In the genomic region with DNA sequence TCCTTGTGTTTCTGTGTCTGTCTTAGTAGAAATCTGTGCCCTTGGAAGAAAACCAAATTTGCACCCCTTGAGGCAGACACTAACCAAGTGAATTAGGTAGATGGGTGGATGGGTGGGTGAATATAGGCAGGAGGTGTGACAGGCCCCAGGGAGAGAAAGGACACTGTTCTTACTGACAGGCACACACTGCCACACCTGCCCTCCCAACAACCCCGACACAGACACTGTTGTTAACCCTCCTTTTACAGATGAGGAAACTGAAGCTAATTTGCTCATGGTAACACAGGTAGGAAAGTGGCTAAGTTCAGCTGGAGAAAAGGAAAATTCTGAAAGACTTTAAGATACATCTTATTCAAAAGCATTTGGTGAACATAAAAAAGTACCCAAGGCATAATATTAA, we compare ENCODE assay signal across 7 cellular contexts. TPM values are rescaled to one million over a fixed set of nuclear protein-coding genes. Genes with fewer than 3 reads are reported as not detected.
DNase-seq lines count a peak whose midpoint lies in the region; FAIRE-seq and TF ChIP-seq lines count a peak whose summit lies in the region.
"Not testable (repeated sequence)": the region's sequence is repeated elsewhere in the genome, so short reads cannot be mapped to it uniquely, and the experiment has no call there.

No MANE protein-coding gene starts in this region.

- not testable (repeated sequence) for H3K4me3 Mint-ChIP-seq in CD14-positive monocyte; activated CD4-positive, alpha-beta T cell treated with anti-CD3 and anti-CD28 coated beads, Interleukin-2, amount 10 ng/mL, durations not matched to agents 7 days and 5 days

- H2BK12ac ChIP-seq in mesenchymal stem cell (ENCODE audit: low read length in 2 of 2), result not testable (repeated sequence)

- H3K27ac Mint-ChIP-seq in CD14-positive monocyte, result peak overlapping the region in 4 of 7 donors; percentile 23 to 79 (median 55)
- peak overlapping the region; percentile 36 for H3K27ac Mint-ChIP-seq in activated CD4-positive, alpha-beta T cell treated with anti-CD3 and anti-CD28 coated beads, Interleukin-2, amount 10 ng/mL, durations not matched to agents 7 days and 5 days

- H3K9me3 ChIP-seq in left ventricle myocardium inferior (replicated peaks); mesenchymal stem cell (ENCODE audit: control insufficient read depth, low read length); transverse colon: not testable (repeated sequence)

- H3K4me3 ChIP-seq in bronchial epithelial cell (ENCODE audit: low read depth, low read length); left ventricle myocardium inferior; mesenchymal stem cell (ENCODE audit: insufficient read depth in 1 of 2, low read depth in 1 of 2, low read length in 2 of 2); transverse colon: not testable (repeated sequence)

- H2AK5ac ChIP-seq in mesenchymal stem cell (ENCODE audit: low read length, severe bottlenecking), result not testable (repeated sequence)

- H3K4me1 Mint-ChIP-seq in CD14-positive monocyte, result peaks cover 33% of the 10 kb centered on the region
- H3K4me1 Mint-ChIP-seq in activated CD4-positive, alpha-beta T cell treated with anti-CD3 and anti-CD28 coated beads, Interleukin-2, amount 10 ng/mL, durations not matched to agents 7 days and 5 days, result peaks cover 30% of the 10 kb centered on the region

- not testable (repeated sequence) for H3K4ac ChIP-seq in mesenchymal stem cell (ENCODE audit: low read depth in 1 of 2, low read length in 2 of 2)

- not testable (repeated sequence) for TF ChIP-seq EP300 in transverse colon (IDR thresholded peaks at IDR 0.05; ENCODE audit: low read depth)

- H3K27me3 ChIP-seq in bronchial epithelial cell (ENCODE audit: control insufficient read depth, insufficient read depth, low read length); left ventricle myocardium inferior (ENCODE audit: low read depth); mesenchymal stem cell (ENCODE audit: control insufficient read depth in 1 of 2, insufficient read depth in 1 of 2, low read length in 2 of 2); transverse colon: not testable (repeated sequence)

- DNase-seq in CD14-positive monocyte (ENCODE audit: low spot score); HTR-8/SVneo (ENCODE audit: insufficient read length, low spot score); activated CD4-positive, alpha-beta T cell treated with anti-CD3 and anti-CD28 coated beads, Interleukin-2, amount 10 ng/mL, durations not matched to agents 7 days and 5 days; bronchial epithelial cell (ENCODE audit: low read depth); left ventricle myocardium inferior; mesenchymal stem cell; transverse colon: not testable (repeated sequence)

- not testable (repeated sequence) for H2AFZ ChIP-seq in mesenchymal stem cell (ENCODE audit: low read depth, low read length)

- not testable (repeated sequence) for H3K79me1 ChIP-seq in mesenchymal stem cell (replicated peaks; ENCODE audit: low read length, poor library complexity, severe bottlenecking)

- CTCF ChIA-PET in activated CD4-positive, alpha-beta T cell treated with anti-CD3 and anti-CD28 coated beads, Interleukin-2, amount 10 ng/mL, durations not matched to agents 7 days and 5 days (lab: Charles Lee), result not testable (repeated sequence)

- not testable (repeated sequence) for H3K4me2 ChIP-seq in mesenchymal stem cell (ENCODE audit: low read length, poor library complexity, severe bottlenecking)

- H3K23ac ChIP-seq in mesenchymal stem cell (ENCODE audit: low read length in 2 of 2), result not testable (repeated sequence)

- H3K4me1 ChIP-seq in left ventricle myocardium inferior (peaks cover 35% of the 10 kb centered on the region), mesenchymal stem cell (ENCODE audit: control insufficient read depth, insufficient read depth, low read depth, low read length) (peaks cover 16% of the 10 kb centered on the region), transverse colon (peaks cover 0 to 17% (median 7%) of the 10 kb centered on the region in 4 donors)

- not testable (repeated sequence) for TF ChIP-seq CTCF in CD14-positive monocyte (IDR thresholded peaks at IDR 0.05); bronchial epithelial cell (IDR thresholded peaks at IDR 0.05; ENCODE audit: insufficient read depth, low read length, severe bottlenecking); left ventricle myocardium inferior (IDR thresholded peaks at IDR 0.05; ENCODE audit: borderline replicate concordance); transverse colon (IDR thresholded peaks at IDR 0.05)

- not testable (repeated sequence) for H2BK5ac ChIP-seq in mesenchymal stem cell (ENCODE audit: low read depth, low read length, poor library complexity, severe bottlenecking)

- POLR2A ChIA-PET in activated CD4-positive, alpha-beta T cell treated with anti-CD3 and anti-CD28 coated beads, Interleukin-2, amount 10 ng/mL, durations not matched to agents 7 days and 5 days (lab: Charles Lee), result not testable (repeated sequence)

- not testable (repeated sequence) for H3K18ac ChIP-seq in mesenchymal stem cell (ENCODE audit: low read depth in 1 of 2, low read length in 2 of 2)

- FAIRE-seq in HTR-8/SVneo (lab: Jason Lieb, UNC) (peak; percentile 40), bronchial epithelial cell (lab: Jason Lieb, UNC) (peak; percentile 55)

- H3K14ac ChIP-seq in mesenchymal stem cell (ENCODE audit: low read length in 2 of 2), result not testable (repeated sequence)

- intact Hi-C loops in CD14-positive monocyte (cut with micrococcal nuclease); left ventricle myocardium inferior (cut with micrococcal nuclease); transverse colon (cut with DNase I; ENCODE audit: low total_unique reads): not testable (repeated sequence)

- not testable (repeated sequence) for H2BK120ac ChIP-seq in mesenchymal stem cell (ENCODE audit: low read depth, low read length)

- not testable (repeated sequence) for H3K27me3 Mint-ChIP-seq in CD14-positive monocyte (ENCODE audit: low read depth in 3 of 3); activated CD4-positive, alpha-beta T cell treated with anti-CD3 and anti-CD28 coated beads, Interleukin-2, amount 10 ng/mL, durations not matched to agents 7 days and 5 days

- TF ChIP-seq POLR2A in transverse colon (IDR thresholded peaks at IDR 0.05), result not testable (repeated sequence)

- H3K27ac ChIP-seq in left ventricle myocardium inferior (replicated peaks), result peak overlapping the region; percentile 77
- peak overlapping the region; percentile 10 for H3K27ac ChIP-seq in mesenchymal stem cell (ENCODE audit: low read length, poor library complexity, severe bottlenecking)
- H3K27ac ChIP-seq in transverse colon, result peak overlapping the region; percentile 71 to 84 (median 80)

- no CpG with 5 or more reads among the region's 1 CpG for WGBS in mesenchymal stem cell
- no CpG with 5 or more reads among the region's 1 CpG for WGBS in transverse colon (ENCODE audit: low coverage in 1 of 2), 2 donors

- H3K36me3 Mint-ChIP-seq in CD14-positive monocyte, result peaks cover 40 to 74% of the 10 kb centered on the region in 2 donors
- peaks cover 27% of the 10 kb centered on the region for H3K36me3 Mint-ChIP-seq in activated CD4-positive, alpha-beta T cell treated with anti-CD3 and anti-CD28 coated beads, Interleukin-2, amount 10 ng/mL, durations not matched to agents 7 days and 5 days (ENCODE audit: low read depth)

- H3K9me3 Mint-ChIP-seq in CD14-positive monocyte; activated CD4-positive, alpha-beta T cell treated with anti-CD3 and anti-CD28 coated beads, Interleukin-2, amount 10 ng/mL, durations not matched to agents 7 days and 5 days: not testable (repeated sequence)

- H3K9ac ChIP-seq in mesenchymal stem cell (ENCODE audit: low read length), result not testable (repeated sequence)

- not testable (repeated sequence) for H2BK15ac ChIP-seq in mesenchymal stem cell (ENCODE audit: low read depth, poor library complexity, severe bottlenecking)

- not testable (repeated sequence) for H3K36me3 ChIP-seq in bronchial epithelial cell (ENCODE audit: control insufficient read depth, insufficient read depth, low read length); transverse colon
- peaks cover 31% of the 10 kb centered on the region for H3K36me3 ChIP-seq in left ventricle myocardium inferior
- peaks cover 30 to 36% of the 10 kb centered on the region in 2 experiments for H3K36me3 ChIP-seq in mesenchymal stem cell (ENCODE audit: control insufficient read depth in 1 of 2, insufficient read depth in 2 of 2, low read depth in 1 of 2, low read length in 2 of 2)

- in situ Hi-C loops in transverse colon (cut with MboI; ENCODE audit: low pct_ligation_motif_present in 1 of 4, low pct_unique_long_range_greater_than_20kb in 1 of 4, low sequenced_read_pairs in 3 of 4), result loop anchor here in 1 of 4 donors (25.0 kb wide), 1 partner anchor 139 kb away; no protein-coding TSS in a partner anchor

- H4K91ac ChIP-seq in mesenchymal stem cell (ENCODE audit: low read length), result not testable (repeated sequence)

- H4K8ac ChIP-seq in mesenchymal stem cell (ENCODE audit: low read length), result not testable (repeated sequence)

RNA-seq across cellular contexts. Expression of gene ARHGAP27, which starts 15.8 kb away (rescaled TPM):
- polyA plus RNA-seq in CD14-positive monocyte, result 10 to 100 TPM; 47.2 to 55.0 TPM
- total RNA-seq in activated CD4-positive, alpha-beta T cell treated with anti-CD3 and anti-CD28 coated beads, Interleukin-2, amount 10 ng/mL, durations not matched to agents 7 days and 5 days, result 10 to 100 TPM; 85.3 to 93.5 TPM
- total RNA-seq in bronchial epithelial cell (27.1 and 38.3 TPM in 2 replicates), left ventricle myocardium inferior (15.1 TPM), transverse colon (100 to 1,000 TPM; 194 to 489 (median 294) TPM)
- 0.75 TPM for polyA plus RNA-seq in mesenchymal stem cell (2013, experiment 1 of 2)
- polyA plus RNA-seq in mesenchymal stem cell (2013, experiment 2 of 2), result 0.51 TPM

RNA-seq across cellular contexts. Expression of gene PLEKHM1, which starts 42.0 kb away (rescaled TPM):
- polyA plus RNA-seq in CD14-positive monocyte, result 10 to 100 TPM; 12.8 to 15.0 TPM
- total RNA-seq in activated CD4-positive, alpha-beta T cell treated with anti-CD3 and anti-CD28 coated beads, Interleukin-2, amount 10 ng/mL, durations not matched to agents 7 days and 5 days, result 10 to 100 TPM; 48.6 to 53.0 TPM
- total RNA-seq in bronchial epithelial cell, result 38.7 and 45.2 TPM in 2 replicates
- 27.3 TPM for total RNA-seq in left ventricle myocardium inferior
- 16.5 TPM for polyA plus RNA-seq in mesenchymal stem cell (2013, experiment 1 of 2)
- polyA plus RNA-seq in mesenchymal stem cell (2013, experiment 2 of 2), result 17.2 TPM
- 100 to 1,000 TPM in 1 of 4 donors, 10 to 100 TPM in 3; 43.6 to 111 (median 47.6) TPM for total RNA-seq in transverse colon

Comparison
In these comparisons a context has a peak if more than half of its experiments do, and no peak if none do; other contexts are left out.
1. H3K27ac ChIP-seq: peak in every context shown above with its lines; median percentile 80 in transverse colon; 77 in left ventricle myocardium inferior; 10 in mesenchymal stem cell.